ENCODE assay signal across 9 cellular contexts in genomic region chr6:118810420-118811027, GRCh38.
DNase-seq lines count a peak whose midpoint lies in the region; ATAC-seq lines count a peak whose summit lies in the region.
"Had no signal": no experiment of that assay in that cellular context is flagged by ENCODE, and none has a peak within 500 bp of the region (broad histone marks: within the 10 kb centered on the region; RNA-seq: fewer than 3 reads in every experiment).

No MANE protein-coding gene starts in this region.

- DNase-seq in CD1c-positive myeloid dendritic cell (ENCODE audit: extremely low spot score) (peak; percentile 39), NCI-H226 (no peak), NCI-H748 (lab: John Stamatoyannopoulos, UW; ENCODE audit: unreplicated experiment) (no peak), D341Med (ENCODE audit: low spot score) (no peak)
- DNase-seq in Jurkat, Clone E6-1 (ENCODE audit: low read depth, low spot score) = peak; percentile 92
- peak; percentile 67 for DNase-seq in activated CD8-positive, alpha-beta memory T cell treated with anti-CD3 and anti-CD28 coated beads, Interleukin-2, amount 50 U/mL, for 4 hours
- peak; percentile 56 for DNase-seq in stimulated activated CD4-positive, alpha-beta T cell treated with anti-CD3 and anti-CD28 coated beads, Interleukin-1b, Interleukin-23, amount 100 ng/mL, for 48 hours

- peak; percentile 80 for ATAC-seq in GM21390 (IDR thresholded peaks at IDR 0.05; ENCODE audit: unreplicated experiment)

- no peak overlapping the region for H3K4me3 ChIP-seq in Jurkat, Clone E6-1 (ENCODE audit: low read length)
- H3K4me3 ChIP-seq: breast epithelium had no signal

Comparison
In these comparisons a context has a peak if more than half of its experiments do, and no peak if none do; other contexts are left out.
1. DNase-seq: peak in CD1c-positive myeloid dendritic cell (single experiment), Jurkat, Clone E6-1 (single experiment), activated CD8-positive, alpha-beta memory T cell treated with anti-CD3 and anti-CD28 coated beads, Interleukin-2, amount 50 U/mL, for 4 hours (single experiment) and stimulated activated CD4-positive, alpha-beta T cell treated with anti-CD3 and anti-CD28 coated beads, Interleukin-1b, Interleukin-23, amount 100 ng/mL, for 48 hours (single experiment); none in NCI-H226 (single experiment), NCI-H748 (single experiment) and D341Med (single experiment).